ENCODE assay signal across 7 cellular contexts in genomic region chr5:178460598-178461425, GRCh38.
A peak's percentile ranks its signal among the peaks of the same experiment; 100 is the strongest.
DNase-seq lines count a peak whose midpoint lies in the region; ATAC-seq, FAIRE-seq and TF ChIP-seq lines count a peak whose summit lies in the region.

No MANE protein-coding gene starts in this region.

- H3K27me3 ChIP-seq in K562 (ENCODE audit: control insufficient read depth in 2 of 2, insufficient read depth in 2 of 2, low read length in 2 of 2), result peaks cover 0 to 6% of the 10 kb centered on the region in 2 experiments; a peak in 1 of 5 replicates

- peak overlapping the region; percentile 69 for H2AFZ ChIP-seq in K562 (ENCODE audit: low read depth, low read length)

- H3K36me3 ChIP-seq in K562 (ENCODE audit: control insufficient read depth, insufficient read depth, low read length), result no peaks in the 10 kb centered on the region

- peak; percentile 87 for TF ChIP-seq CTCF in GM12873 (IDR thresholded peaks at IDR 0.05; ENCODE audit: insufficient read depth, low read depth, low read length, missing control alignments)
- peak; percentile 85 to 95 (median 87) for TF ChIP-seq CTCF in K562 (IDR thresholded peaks at IDR 0.05 in 2 of 3, conservative IDR thresholded peaks at IDR 0.05 in 1 of 3; ENCODE audit: insufficient read depth in 2 of 3, low read depth in 1 of 3, low read length in 3 of 3)

- no peaks in the 10 kb centered on the region for H3K79me2 ChIP-seq in K562 (ENCODE audit: control insufficient read depth, insufficient read depth, low read length)

- POLR2A ChIA-PET in K562 (lab: Yijun Ruan, JAX), result interaction anchor here (1.0 to 3.0 kb wide), 5 partner anchors 10 to 247 kb away, joined by 3 to 21 read pairs (median 4); partner anchors contain the start of gene COL23A1

- H3K9me1 ChIP-seq in K562 (ENCODE audit: control insufficient read depth, insufficient read depth, low read length), result no peaks in the 10 kb centered on the region

- no peak overlapping the region for H3K4me3 ChIP-seq in K562

- ATAC-seq in HG02852 (IDR thresholded peaks at IDR 0.05; ENCODE audit: unreplicated experiment), result peak; percentile 60
- ATAC-seq in K562, result peak; percentile 100
- ATAC-seq in HG03457 (IDR thresholded peaks at IDR 0.05; ENCODE audit: unreplicated experiment), result no peak

- H3K4me1 ChIP-seq in K562 (replicated peaks in 1 of 2; ENCODE audit: control insufficient read depth in 2 of 2, insufficient read depth in 2 of 2, low read length in 2 of 2), result peaks cover 0 to 10% of the 10 kb centered on the region in 2 experiments; a peak in 3 of 5 replicates

- H4K20me1 ChIP-seq in K562 (replicated peaks; ENCODE audit: control insufficient read depth, insufficient read depth, low read length), result no peaks in the 10 kb centered on the region

- no peak for TF ChIP-seq EP300 in K562 (IDR thresholded peaks at IDR 0.05; ENCODE audit: low read length)

- CTCF ChIA-PET in K562 (lab: Yijun Ruan, JAX; ENCODE audit: low intra/inter-chr PET ratio), result interaction anchor here (0.5 kb wide), 1 partner anchor 369 kb away, joined by 4 read pairs; no protein-coding TSS in a partner anchor

- no peak for TF ChIP-seq POLR2A in K562 (conservative IDR thresholded peaks at IDR 0.05)

- DNase-seq in SK-N-DZ (ENCODE audit: low spot score) (peak; percentile 47), K562 (ENCODE audit: extremely low read depth in 1 of 4, low spot score in 3 of 4) (peak; percentile 83 to 85 (median 84)), iPS-NIHi7 (ENCODE audit: extremely low spot score) (peak; percentile 95)
- DNase-seq in stimulated activated CD4-positive, alpha-beta T cell treated with anti-CD3 and anti-CD28 coated beads, Interleukin-12 subunit alpha, Interleukin-12 subunit beta, amount 100 ng/mL, for 48 hours (ENCODE audit: low read depth in 2 of 3, low spot score in 1 of 3), result peak; percentile 15 to 40 (median 35)

- intact Hi-C loops in K562 (cut with micrococcal nuclease), result loop anchor here (1.0 to 2.0 kb wide), 3 partner anchors 44 to 130 kb away; partner anchors contain the start of gene COL23A1

- peak overlapping the region; percentile 51; the same call in 1 of the 2 replicates for H3K4me2 ChIP-seq in K562 (ENCODE audit: insufficient read depth, low read length)

- TF ChIP-seq RAD21 in K562 (CRISPR knock-in tag; conservative IDR thresholded peaks at IDR 0.05 in 1 of 2, IDR thresholded peaks at IDR 0.05 in 1 of 2), result peak; percentile 65 to 68

- in situ Hi-C loops in K562 (cut with MboI), result no loop called here

- BruUV-seq in K562 (replicated peaks; lab: Mats Ljungman, UMichigan), result no TSS peak

- FAIRE-seq in K562 (lab: Jason Lieb, UNC), result peak; percentile 93

- no peak overlapping the region for H3K27ac ChIP-seq in K562 (ENCODE audit: extremely low read depth, low read depth, low read length)

- H3K9me3 ChIP-seq in K562 (replicated peaks; ENCODE audit: control insufficient read depth, insufficient read depth, low read depth, low read length), result no peaks in the 10 kb centered on the region

- 10% methylated on average over 13 of the region's 14 CpGs for WGBS in K562 (ENCODE audit: insufficient coverage, low coverage, missing lambda C conversion rate)

- no peak overlapping the region for H3K9ac ChIP-seq in K562 (ENCODE audit: insufficient read depth in 1 of 2, low read depth in 2 of 2, low read length in 2 of 2)

TF ChIP-seq in K562, 482 proteins besides CTCF, POLR2A, EP300 and RAD21 (continues in another document):
- peak; percentile 40; the same call in 1 of the 2 replicates for TF ChIP-seq RB1 (IDR thresholded peaks at IDR 0.05; ENCODE audit: low read depth)
- no peak for TF ChIP-seq SPI1 (IDR thresholded peaks at IDR 0.05; ENCODE audit: borderline replicate concordance, low read depth, low read length)
- TF ChIP-seq NRF1 (conservative IDR thresholded peaks at IDR 0.05 in 1 of 2, IDR thresholded peaks at IDR 0.05 in 1 of 2), result peak in 1 of 2 experiments; percentile 23; a peak in 1 of 4 replicates
- no peak for TF ChIP-seq ZBTB43 (CRISPR knock-in tag; IDR thresholded peaks at IDR 0.05)
- peak; percentile 53; the same call in 1 of the 2 replicates for TF ChIP-seq CTBP1 (IDR thresholded peaks at IDR 0.05; ENCODE audit: borderline replicate concordance)
- peak; percentile 79; the same call in 1 of the 2 replicates for TF ChIP-seq XRCC5 (IDR thresholded peaks at IDR 0.05; ENCODE audit: low read depth, low read length)
- peak; percentile 43; the same call in 1 of the 2 replicates for TF ChIP-seq JUND (IDR thresholded peaks at IDR 0.05; ENCODE audit: borderline replicate concordance, low read depth, low read length)
- TF ChIP-seq JUND (tag; IDR thresholded peaks at IDR 0.05; ENCODE audit: borderline replicate concordance, low read depth, low read length), result no peak; the same call in 2 of the 3 replicates
- TF ChIP-seq STAG1 (CRISPR knock-in tag; IDR thresholded peaks at IDR 0.05; ENCODE audit: borderline replicate concordance), result no peak
- TF ChIP-seq ATF4 (CRISPR knock-in tag; IDR thresholded peaks at IDR 0.05), result no peak
- peak in 2 of 3 experiments; percentile 7 to 11 for TF ChIP-seq YY1 (IDR thresholded peaks at IDR 0.05; ENCODE audit: borderline replicate concordance in 1 of 3, control insufficient read depth in 1 of 3, extremely low read depth in 1 of 3, insufficient read depth in 3 of 3, insufficient read length in 1 of 3, insufficient replicate concordance in 2 of 3, low read depth in 1 of 3, low read length in 2 of 3)
- TF ChIP-seq BHLHE40 (IDR thresholded peaks at IDR 0.05; ENCODE audit: low read length), result 0 out of 2 replicates have a peak, but pooled peaks have one; percentile 30
- TF ChIP-seq DPF2 (IDR thresholded peaks at IDR 0.05), result no peak
- TF ChIP-seq SMC3 (conservative IDR thresholded peaks at IDR 0.05; ENCODE audit: insufficient read depth, low read depth, low read length), result peak; percentile 61
- peak; percentile 55; the same call in 1 of the 2 replicates for TF ChIP-seq ZNF583 (CRISPR knock-in tag; IDR thresholded peaks at IDR 0.05)
- no peak for TF ChIP-seq BRCA1 (IDR thresholded peaks at IDR 0.05)
- no peak for TF ChIP-seq BRCA1 (CRISPR knock-in tag; IDR thresholded peaks at IDR 0.05)
- TF ChIP-seq CREM (IDR thresholded peaks at IDR 0.05; ENCODE audit: low read depth), result peak; percentile 49; the same call in 1 of the 2 replicates
- TF ChIP-seq ATF7 (IDR thresholded peaks at IDR 0.05), result 0 out of 2 replicates have a peak, but pooled peaks have one; percentile 33
- TF ChIP-seq RUNX1 (IDR thresholded peaks at IDR 0.05; ENCODE audit: low read depth), result 0 out of 2 replicates have a peak, but pooled peaks have one; percentile 57
- no peak for TF ChIP-seq ZNF347 (CRISPR knock-in tag; IDR thresholded peaks at IDR 0.05; ENCODE audit: low read depth)
- peak; percentile 24 for TF ChIP-seq TBP (optimal IDR thresholded peaks at IDR 0.05; ENCODE audit: low read depth, low read length)
- peak; percentile 47; the same call in 1 of the 2 replicates for TF ChIP-seq ESRRA (IDR thresholded peaks at IDR 0.05; ENCODE audit: borderline replicate concordance, low read depth)
- TF ChIP-seq L3MBTL2 (IDR thresholded peaks at IDR 0.05), result peak; percentile 21; the same call in 1 of the 2 replicates
- TF ChIP-seq RCOR1 (IDR thresholded peaks at IDR 0.05; ENCODE audit: borderline replicate concordance in 1 of 2, low read depth in 2 of 2, low read length in 2 of 2), result peak in 1 of 2 experiments; percentile 64; a peak in 2 of 4 replicates
- peak; percentile 16; the same call in 1 of the 2 replicates for TF ChIP-seq HCFC1 (IDR thresholded peaks at IDR 0.05; ENCODE audit: low read depth, low read length)
- TF ChIP-seq NFRKB (IDR thresholded peaks at IDR 0.05; ENCODE audit: low read depth), result no peak
- no peak for TF ChIP-seq ZBTB12 (CRISPR knock-in tag; IDR thresholded peaks at IDR 0.05)
- no peak for TF ChIP-seq PHB2 (IDR thresholded peaks at IDR 0.05; ENCODE audit: low read depth)
- no peak for TF ChIP-seq ZFX (CRISPR knock-in tag; IDR thresholded peaks at IDR 0.05)
- TF ChIP-seq USF2 (CRISPR knock-in tag; IDR thresholded peaks at IDR 0.05), result no peak

Comparison
In these comparisons a context has a peak if more than half of its experiments do, and no peak if none do; other contexts are left out.
1. DNase-seq: peak in every context shown above with its lines; median percentile 95 in iPS-NIHi7; 84 in K562; 47 in SK-N-DZ; 35 in stimulated activated CD4-positive, alpha-beta T cell treated with anti-CD3 and anti-CD28 coated beads, Interleukin-12 subunit alpha, Interleukin-12 subunit beta, amount 100 ng/mL, for 48 hours.